In the genomic region with DNA sequence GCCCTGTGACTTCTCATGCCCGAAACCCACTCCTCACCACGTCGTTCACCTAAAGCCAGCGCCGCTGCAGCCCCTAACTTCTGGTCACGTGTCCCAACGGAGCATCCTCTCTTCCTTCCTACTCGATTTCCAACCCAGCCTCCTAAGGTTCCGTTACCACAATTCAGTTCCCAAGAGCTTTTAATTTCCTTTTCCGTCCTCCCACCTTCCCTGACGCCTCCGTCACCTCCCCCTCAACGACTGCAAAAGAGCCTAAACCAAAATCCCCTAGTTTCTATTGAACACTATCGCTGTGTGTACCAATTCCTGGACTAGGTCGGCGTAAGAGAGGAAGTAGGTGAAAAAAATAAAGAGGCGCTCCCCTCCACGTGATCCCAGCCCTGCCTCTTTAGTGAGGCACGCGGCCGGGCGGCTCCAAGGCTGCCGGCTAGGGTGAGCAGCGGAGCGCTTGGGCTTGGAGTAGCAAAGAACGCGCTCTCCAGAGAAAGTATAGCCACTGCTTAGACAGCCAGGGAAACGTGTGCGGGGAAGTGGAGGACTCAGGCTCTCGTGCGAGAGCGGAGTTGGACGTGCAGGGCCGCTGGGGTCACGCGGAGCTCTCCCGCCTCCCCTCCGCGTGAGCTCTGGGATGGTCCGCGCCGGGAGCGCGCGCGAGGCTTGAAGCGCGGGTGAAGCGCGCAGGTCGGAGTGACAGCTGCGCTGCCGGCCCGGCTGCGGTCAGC, we compare ENCODE assay signal across 1 cellular context.
TF ChIP-seq lines count a peak whose summit lies in the region.

A gene (plus strand): TSS at position 685 of the 722 bp plus-strand sequence.
A gene (minus strand): TSS at position 82 of the 722 bp plus-strand sequence. CDS start 1,189 bp downstream, outside the sequence.

TF ChIP-seq in HepG2, 621 proteins besides CTCF, POLR2A, EP300 and RAD21 (continued from another document and continues in another):
- TF ChIP-seq ZNF350 (CRISPR knock-in tag; IDR thresholded peaks at IDR 0.05; ENCODE audit: borderline replicate concordance, low read depth) (peak; percentile 91), ZNF713 (CRISPR knock-in tag; IDR thresholded peaks at IDR 0.05) (no peak), IKZF1 (IDR thresholded peaks at IDR 0.05) (no peak), ZNF547 (CRISPR knock-in tag; IDR thresholded peaks at IDR 0.05) (peak; percentile 68), CBX5 (CRISPR knock-in tag; IDR thresholded peaks at IDR 0.05; ENCODE audit: borderline replicate concordance) (peak; percentile 87), FLYWCH1 (CRISPR knock-in tag; IDR thresholded peaks at IDR 0.05) (no peak), ZNF264 (CRISPR knock-in tag; IDR thresholded peaks at IDR 0.05) (no peak), ZNF317 (CRISPR knock-in tag; IDR thresholded peaks at IDR 0.05) (peak; percentile 80), KLF12 (CRISPR knock-in tag; IDR thresholded peaks at IDR 0.05; ENCODE audit: borderline replicate concordance) (no peak), JUNB (CRISPR knock-in tag; IDR thresholded peaks at IDR 0.05; ENCODE audit: borderline replicate concordance) (peak; percentile 7; the same call in 1 of the 2 replicates), ZMAT3 (CRISPR knock-in tag; conservative IDR thresholded peaks at IDR 0.05) (peak; percentile 63; the same call in 1 of the 2 replicates), RFX5 (IDR thresholded peaks at IDR 0.05; ENCODE audit: low read depth, low read length) (0 out of 2 replicates have a peak, but pooled peaks have one; percentile 3), HMG20A (CRISPR knock-in tag; IDR thresholded peaks at IDR 0.05; ENCODE audit: borderline replicate concordance) (peak; percentile 21; the same call in 1 of the 2 replicates), JARID2 (CRISPR knock-in tag; IDR thresholded peaks at IDR 0.05; ENCODE audit: insufficient replicate concordance) (no peak), ZNF530 (CRISPR knock-in tag; IDR thresholded peaks at IDR 0.05; ENCODE audit: low read depth) (no peak), ZNF598 (CRISPR knock-in tag; IDR thresholded peaks at IDR 0.05; ENCODE audit: borderline replicate concordance) (no peak), NONO (IDR thresholded peaks at IDR 0.05) (no peak), NONO (CRISPR knock-in tag; conservative IDR thresholded peaks at IDR 0.05) (peak; percentile 59), PCBP2 (optimal IDR thresholded peaks at IDR 0.05; ENCODE audit: low read depth, low read length, poor library complexity, severe bottlenecking) (no peak), SYNCRIP (IDR thresholded peaks at IDR 0.05; ENCODE audit: insufficient read depth, low read depth, low read length) (no peak), ZNF737 (CRISPR knock-in tag; IDR thresholded peaks at IDR 0.05; ENCODE audit: borderline replicate concordance) (no peak), ZNF724P (CRISPR knock-in tag; IDR thresholded peaks at IDR 0.05; ENCODE audit: borderline replicate concordance) (no peak; the same call in 1 of the 2 replicates), SMARCE1 (IDR thresholded peaks at IDR 0.05; ENCODE audit: borderline replicate concordance) (no peak)
- TF ChIP-seq, protein P1, sequence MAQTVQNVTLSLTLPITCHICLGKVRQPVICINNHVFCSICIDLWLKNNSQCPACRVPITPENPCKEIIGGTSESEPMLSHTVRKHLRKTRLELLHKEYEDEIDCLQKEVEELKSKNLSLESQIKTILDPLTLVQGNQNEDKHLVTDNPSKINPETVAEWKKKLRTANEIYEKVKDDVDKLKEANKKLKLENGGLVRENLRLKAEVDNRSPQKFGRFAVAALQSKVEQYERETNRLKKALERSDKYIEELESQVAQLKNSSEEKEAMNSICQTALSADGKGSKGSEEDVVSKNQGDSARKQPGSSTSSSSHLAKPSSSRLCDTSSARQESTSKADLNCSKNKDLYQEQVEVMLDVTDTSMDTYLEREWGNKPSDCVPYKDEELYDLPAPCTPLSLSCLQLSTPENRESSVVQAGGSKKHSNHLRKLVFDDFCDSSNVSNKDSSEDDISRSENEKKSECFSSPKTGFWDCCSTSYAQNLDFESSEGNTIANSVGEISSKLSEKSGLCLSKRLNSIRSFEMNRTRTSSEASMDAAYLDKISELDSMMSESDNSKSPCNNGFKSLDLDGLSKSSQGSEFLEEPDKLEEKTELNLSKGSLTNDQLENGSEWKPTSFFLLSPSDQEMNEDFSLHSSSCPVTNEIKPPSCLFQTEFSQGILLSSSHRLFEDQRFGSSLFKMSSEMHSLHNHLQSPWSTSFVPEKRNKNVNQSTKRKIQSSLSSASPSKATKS (CRISPR knock-in tag; IDR thresholded peaks at IDR 0.05) = peak; percentile 60; the same call in 1 of the 2 replicates
- TF ChIP-seq, protein P2, sequence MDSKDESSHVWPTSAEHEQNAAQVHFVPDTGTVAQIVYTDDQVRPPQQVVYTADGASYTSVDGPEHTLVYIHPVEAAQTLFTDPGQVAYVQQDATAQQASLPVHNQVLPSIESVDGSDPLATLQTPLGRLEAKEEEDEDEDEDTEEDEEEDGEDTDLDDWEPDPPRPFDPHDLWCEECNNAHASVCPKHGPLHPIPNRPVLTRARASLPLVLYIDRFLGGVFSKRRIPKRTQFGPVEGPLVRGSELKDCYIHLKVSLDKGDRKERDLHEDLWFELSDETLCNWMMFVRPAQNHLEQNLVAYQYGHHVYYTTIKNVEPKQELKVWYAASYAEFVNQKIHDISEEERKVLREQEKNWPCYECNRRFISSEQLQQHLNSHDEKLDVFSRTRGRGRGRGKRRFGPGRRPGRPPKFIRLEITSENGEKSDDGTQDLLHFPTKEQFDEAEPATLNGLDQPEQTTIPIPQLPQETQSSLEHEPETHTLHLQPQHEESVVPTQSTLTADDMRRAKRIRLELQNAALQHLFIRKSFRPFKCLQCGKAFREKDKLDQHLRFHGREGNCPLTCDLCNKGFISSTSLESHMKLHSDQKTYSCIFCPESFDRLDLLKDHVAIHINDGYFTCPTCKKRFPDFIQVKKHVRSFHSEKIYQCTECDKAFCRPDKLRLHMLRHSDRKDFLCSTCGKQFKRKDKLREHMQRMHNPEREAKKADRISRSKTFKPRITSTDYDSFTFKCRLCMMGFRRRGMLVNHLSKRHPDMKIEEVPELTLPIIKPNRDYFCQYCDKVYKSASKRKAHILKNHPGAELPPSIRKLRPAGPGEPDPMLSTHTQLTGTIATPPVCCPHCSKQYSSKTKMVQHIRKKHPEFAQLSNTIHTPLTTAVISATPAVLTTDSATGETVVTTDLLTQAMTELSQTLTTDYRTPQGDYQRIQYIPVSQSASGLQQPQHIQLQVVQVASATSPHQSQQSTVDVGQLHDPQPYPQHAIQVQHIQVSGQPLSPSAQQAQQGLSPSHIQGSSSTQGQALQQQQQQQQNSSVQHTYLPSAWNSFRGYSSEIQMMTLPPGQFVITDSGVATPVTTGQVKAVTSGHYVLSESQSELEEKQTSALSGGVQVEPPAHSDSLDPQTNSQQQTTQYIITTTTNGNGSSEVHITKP (CRISPR knock-in tag; IDR thresholded peaks at IDR 0.05; ENCODE audit: low read depth) = peak; percentile 100
- TF ChIP-seq, protein P3, sequence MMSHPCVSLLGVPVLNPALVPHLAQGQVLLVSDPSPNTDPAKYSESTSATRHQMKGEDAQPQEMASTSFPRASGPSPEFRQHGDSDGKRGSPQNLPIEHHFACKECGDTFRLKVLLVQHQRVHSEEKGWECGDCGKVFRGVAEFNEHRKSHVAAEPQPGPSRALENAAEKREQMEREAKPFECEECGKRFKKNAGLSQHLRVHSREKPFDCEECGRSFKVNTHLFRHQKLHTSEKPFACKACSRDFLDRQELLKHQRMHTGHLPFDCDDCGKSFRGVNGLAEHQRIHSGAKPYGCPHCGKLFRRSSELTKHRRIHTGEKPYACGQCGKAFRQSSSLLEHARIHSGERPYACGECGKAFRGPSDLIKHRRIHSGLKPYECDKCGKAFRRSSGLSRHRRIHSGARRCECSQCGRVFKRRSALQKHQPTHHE (CRISPR knock-in tag; IDR thresholded peaks at IDR 0.05; ENCODE audit: borderline replicate concordance) = no peak; the same call in 1 of the 2 replicates
- TF ChIP-seq, protein P4, sequence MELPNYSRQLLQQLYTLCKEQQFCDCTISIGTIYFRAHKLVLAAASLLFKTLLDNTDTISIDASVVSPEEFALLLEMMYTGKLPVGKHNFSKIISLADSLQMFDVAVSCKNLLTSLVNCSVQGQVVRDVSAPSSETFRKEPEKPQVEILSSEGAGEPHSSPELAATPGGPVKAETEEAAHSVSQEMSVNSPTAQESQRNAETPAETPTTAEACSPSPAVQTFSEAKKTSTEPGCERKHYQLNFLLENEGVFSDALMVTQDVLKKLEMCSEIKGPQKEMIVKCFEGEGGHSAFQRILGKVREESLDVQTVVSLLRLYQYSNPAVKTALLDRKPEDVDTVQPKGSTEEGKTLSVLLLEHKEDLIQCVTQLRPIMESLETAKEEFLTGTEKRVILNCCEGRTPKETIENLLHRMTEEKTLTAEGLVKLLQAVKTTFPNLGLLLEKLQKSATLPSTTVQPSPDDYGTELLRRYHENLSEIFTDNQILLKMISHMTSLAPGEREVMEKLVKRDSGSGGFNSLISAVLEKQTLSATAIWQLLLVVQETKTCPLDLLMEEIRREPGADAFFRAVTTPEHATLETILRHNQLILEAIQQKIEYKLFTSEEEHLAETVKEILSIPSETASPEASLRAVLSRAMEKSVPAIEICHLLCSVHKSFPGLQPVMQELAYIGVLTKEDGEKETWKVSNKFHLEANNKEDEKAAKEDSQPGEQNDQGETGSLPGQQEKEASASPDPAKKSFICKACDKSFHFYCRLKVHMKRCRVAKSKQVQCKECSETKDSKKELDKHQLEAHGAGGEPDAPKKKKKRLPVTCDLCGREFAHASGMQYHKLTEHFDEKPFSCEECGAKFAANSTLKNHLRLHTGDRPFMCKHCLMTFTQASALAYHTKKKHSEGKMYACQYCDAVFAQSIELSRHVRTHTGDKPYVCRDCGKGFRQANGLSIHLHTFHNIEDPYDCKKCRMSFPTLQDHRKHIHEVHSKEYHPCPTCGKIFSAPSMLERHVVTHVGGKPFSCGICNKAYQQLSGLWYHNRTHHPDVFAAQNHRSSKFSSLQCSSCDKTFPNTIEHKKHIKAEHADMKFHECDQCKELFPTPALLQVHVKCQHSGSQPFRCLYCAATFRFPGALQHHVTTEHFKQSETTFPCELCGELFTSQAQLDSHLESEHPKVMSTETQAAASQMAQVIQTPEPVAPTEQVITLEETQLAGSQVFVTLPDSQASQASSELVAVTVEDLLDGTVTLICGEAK (IDR thresholded peaks at IDR 0.05) = peak; percentile 90
- TF ChIP-seq, protein P4 (CRISPR knock-in tag; IDR thresholded peaks at IDR 0.05) = peak; percentile 47; the same call in 1 of the 2 replicates
- TF ChIP-seq, protein P5, sequence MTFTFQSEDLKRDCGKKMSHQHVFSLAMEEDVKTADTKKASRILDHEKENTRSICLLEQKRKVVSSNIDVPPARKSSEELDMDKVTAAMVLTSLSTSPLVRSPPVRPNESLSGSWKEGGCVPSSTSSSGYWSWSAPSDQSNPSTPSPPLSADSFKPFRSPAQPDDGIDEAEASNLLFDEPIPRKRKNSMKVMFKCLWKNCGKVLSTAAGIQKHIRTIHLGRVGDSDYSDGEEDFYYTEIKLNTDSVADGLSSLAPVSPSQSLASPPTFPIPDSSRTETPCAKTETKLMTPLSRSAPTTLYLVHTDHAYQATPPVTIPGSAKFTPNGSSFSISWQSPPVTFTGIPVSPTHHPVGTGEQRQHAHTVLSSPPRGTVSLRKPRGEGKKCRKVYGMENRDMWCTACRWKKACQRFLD (CRISPR knock-in tag; IDR thresholded peaks at IDR 0.05; ENCODE audit: borderline replicate concordance) = no peak; the same call in 1 of the 2 replicates
- TF ChIP-seq, protein P6, sequence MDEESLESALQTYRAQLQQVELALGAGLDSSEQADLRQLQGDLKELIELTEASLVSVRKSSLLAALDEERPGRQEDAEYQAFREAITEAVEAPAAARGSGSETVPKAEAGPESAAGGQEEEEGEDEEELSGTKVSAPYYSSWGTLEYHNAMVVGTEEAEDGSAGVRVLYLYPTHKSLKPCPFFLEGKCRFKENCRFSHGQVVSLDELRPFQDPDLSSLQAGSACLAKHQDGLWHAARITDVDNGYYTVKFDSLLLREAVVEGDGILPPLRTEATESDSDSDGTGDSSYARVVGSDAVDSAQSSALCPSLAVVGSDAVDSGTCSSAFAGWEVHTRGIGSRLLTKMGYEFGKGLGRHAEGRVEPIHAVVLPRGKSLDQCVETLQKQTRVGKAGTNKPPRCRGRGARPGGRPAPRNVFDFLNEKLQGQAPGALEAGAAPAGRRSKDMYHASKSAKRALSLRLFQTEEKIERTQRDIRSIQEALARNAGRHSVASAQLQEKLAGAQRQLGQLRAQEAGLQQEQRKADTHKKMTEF (CRISPR knock-in tag; IDR thresholded peaks at IDR 0.05) = peak; percentile 82
- TF ChIP-seq, protein P7, sequence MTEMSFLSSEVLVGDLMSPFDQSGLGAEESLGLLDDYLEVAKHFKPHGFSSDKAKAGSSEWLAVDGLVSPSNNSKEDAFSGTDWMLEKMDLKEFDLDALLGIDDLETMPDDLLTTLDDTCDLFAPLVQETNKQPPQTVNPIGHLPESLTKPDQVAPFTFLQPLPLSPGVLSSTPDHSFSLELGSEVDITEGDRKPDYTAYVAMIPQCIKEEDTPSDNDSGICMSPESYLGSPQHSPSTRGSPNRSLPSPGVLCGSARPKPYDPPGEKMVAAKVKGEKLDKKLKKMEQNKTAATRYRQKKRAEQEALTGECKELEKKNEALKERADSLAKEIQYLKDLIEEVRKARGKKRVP (CRISPR knock-in tag; IDR thresholded peaks at IDR 0.05) = peak in 1 of 2 experiments; percentile 17; a peak in 2 of 4 replicates
- TF ChIP-seq, protein P8, sequence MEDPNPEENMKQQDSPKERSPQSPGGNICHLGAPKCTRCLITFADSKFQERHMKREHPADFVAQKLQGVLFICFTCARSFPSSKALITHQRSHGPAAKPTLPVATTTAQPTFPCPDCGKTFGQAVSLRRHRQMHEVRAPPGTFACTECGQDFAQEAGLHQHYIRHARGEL (CRISPR knock-in tag; IDR thresholded peaks at IDR 0.05) = peak; percentile 80; the same call in 1 of the 2 replicates
